20 cellular contexts compared by ENCODE assay signal in genomic region chr5:135222771-135223170, GRCh38.
DNase-seq lines count a peak whose midpoint lies in the region; ATAC-seq and TF ChIP-seq lines count a peak whose summit lies in the region.
"Had no signal": no experiment of that assay in that cellular context is flagged by ENCODE, and none has a peak within 500 bp of the region (broad histone marks: within the 10 kb centered on the region; RNA-seq: fewer than 3 reads in every experiment).

No MANE protein-coding gene starts in this region.

- no peak overlapping the region for H2AK5ac ChIP-seq in trophoblast cell (ENCODE audit: low read length)

- H3K9me3 Mint-ChIP-seq in activated T-cell treated with anti-CD3 and anti-CD28 coated beads, Interleukin-2, amount 50 U/mL, for 24 hours, result no peaks in the 10 kb centered on the region
- H3K9me3 Mint-ChIP-seq in activated T-cell treated with anti-CD3 and anti-CD28 coated beads, Interleukin-2, amount 50 U/mL, for 4 hours, result no peaks in the 10 kb centered on the region
- H3K9me3 Mint-ChIP-seq in osteocyte (ENCODE audit: unreplicated experiment) (no peaks in the 10 kb centered on the region), immature natural killer cell (peaks cover 0 to 2% (median 0%) of the 10 kb centered on the region in 6 donors)
- H3K9me3 Mint-ChIP-seq: activated B cell treated with CpG ODN at 0.5 μM for 24 hours; activated CD4-positive, alpha-beta T cell treated with anti-CD3 and anti-CD28 coated beads, Interleukin-2, amount 10 ng/mL, durations not matched to agents 7 days and 5 days; CD4-positive, alpha-beta T cell; stimulated activated naive B cell treated with anti-CD40 and anti-IgM and Interleukin-4, amounts not matched to agents 10 μg/mL and 1 μg/mL and 100 μg/mL, for 72 hours had no signal

- H2BK120ac ChIP-seq in trophoblast cell (ENCODE audit: insufficient read depth, low read length, poor library complexity), result no peak overlapping the region

- peaks cover 2% of the 10 kb centered on the region for H3K27me3 Mint-ChIP-seq in activated T-cell treated with anti-CD3 and anti-CD28 coated beads, Interleukin-2, amount 50 U/mL, for 24 hours
- H3K27me3 Mint-ChIP-seq in activated T-cell treated with anti-CD3 and anti-CD28 coated beads, Interleukin-2, amount 50 U/mL, for 4 hours (ENCODE audit: low read depth), result peaks cover 2% of the 10 kb centered on the region
- H3K27me3 Mint-ChIP-seq in osteocyte (ENCODE audit: unreplicated experiment), result peaks cover 6% of the 10 kb centered on the region
- peaks cover 0 to 13% (median 3%) of the 10 kb centered on the region in 3 donors for H3K27me3 Mint-ChIP-seq in immature natural killer cell (ENCODE audit: low read depth in 3 of 3)

- no peak overlapping the region for H3K9ac ChIP-seq in trophoblast cell (ENCODE audit: low read length)

- no peak overlapping the region for H3K14ac ChIP-seq in trophoblast cell (ENCODE audit: low read length)

- H4K91ac ChIP-seq in trophoblast cell (ENCODE audit: low read depth, low read length), result no peak overlapping the region

- H3K4me3 Mint-ChIP-seq in activated T-cell treated with anti-CD3 and anti-CD28 coated beads, Interleukin-2, amount 50 U/mL, for 24 hours, result no peak overlapping the region
- H3K4me3 Mint-ChIP-seq in activated T-cell treated with anti-CD3 and anti-CD28 coated beads, Interleukin-2, amount 50 U/mL, for 4 hours, result no peak overlapping the region
- no peak overlapping the region for H3K4me3 Mint-ChIP-seq in osteocyte (ENCODE audit: unreplicated experiment)
- H3K4me3 Mint-ChIP-seq in immature natural killer cell, result no peak overlapping the region
- H3K4me3 Mint-ChIP-seq: activated B cell treated with CpG ODN at 0.5 μM for 24 hours; activated CD4-positive, alpha-beta T cell treated with anti-CD3 and anti-CD28 coated beads, Interleukin-2, amount 10 ng/mL, durations not matched to agents 7 days and 5 days; CD4-positive, alpha-beta T cell; stimulated activated naive B cell treated with anti-CD40 and anti-IgM and Interleukin-4, amounts not matched to agents 10 μg/mL and 1 μg/mL and 100 μg/mL, for 72 hours had no signal

- H4K12ac ChIP-seq in trophoblast cell (ENCODE audit: low read depth, low read length), result no peak overlapping the region

- intact Hi-C loops in upper lobe of right lung (cut with DNase I), result no loop called here

- H3K79me1 ChIP-seq in trophoblast cell (ENCODE audit: low read length), result no peaks in the 10 kb centered on the region

- H3K9me3 ChIP-seq in upper lobe of right lung, result no peaks in the 10 kb centered on the region
- H3K9me3 ChIP-seq in trophoblast cell (ENCODE audit: insufficient read depth, low read depth, low read length), result no peaks in the 10 kb centered on the region
- H3K9me3 ChIP-seq: breast epithelium, left lung had no signal

- no CpG with 5 or more reads among the region's 3 CpGs for WGBS in trophoblast cell (ENCODE audit: extremely low coverage, insufficient coverage, insufficient read length)

- H2AFZ ChIP-seq in trophoblast cell (ENCODE audit: insufficient read depth, low read length, poor library complexity), result no peak overlapping the region

- no peak overlapping the region for H2BK12ac ChIP-seq in trophoblast cell (ENCODE audit: low read length)

- H3K27ac ChIP-seq in upper lobe of right lung (no peak overlapping the region), trophoblast cell (ENCODE audit: low read depth, low read length) (no peak overlapping the region)
- H3K27ac ChIP-seq: breast epithelium, left lung, SJSA1 had no signal

- no peak overlapping the region for H3K4me2 ChIP-seq in trophoblast cell (ENCODE audit: low read length)

- no peak overlapping the region for H3K4ac ChIP-seq in trophoblast cell (ENCODE audit: low read depth, low read length)

- H3K4me3 ChIP-seq in upper lobe of right lung, result no peak overlapping the region
- H3K4me3 ChIP-seq in trophoblast cell (ENCODE audit: low read depth, low read length), result no peak overlapping the region
- H3K4me3 ChIP-seq: breast epithelium, left lung, SJSA1 had no signal

- no peak overlapping the region for H3K18ac ChIP-seq in trophoblast cell (ENCODE audit: low read length)

- H4K8ac ChIP-seq in trophoblast cell (ENCODE audit: low read depth, low read length), result no peak overlapping the region

- no peaks in the 10 kb centered on the region for H3K4me1 Mint-ChIP-seq in activated T-cell treated with anti-CD3 and anti-CD28 coated beads, Interleukin-2, amount 50 U/mL, for 24 hours (ENCODE audit: low read depth)
- no peaks in the 10 kb centered on the region for H3K4me1 Mint-ChIP-seq in activated T-cell treated with anti-CD3 and anti-CD28 coated beads, Interleukin-2, amount 50 U/mL, for 4 hours (ENCODE audit: low read depth)
- H3K4me1 Mint-ChIP-seq in osteocyte (ENCODE audit: unreplicated experiment), result peaks cover 2% of the 10 kb centered on the region
- no peaks in the 10 kb centered on the region for H3K4me1 Mint-ChIP-seq in immature natural killer cell
- H3K4me1 Mint-ChIP-seq: activated B cell treated with CpG ODN at 0.5 μM for 24 hours; activated CD4-positive, alpha-beta T cell treated with anti-CD3 and anti-CD28 coated beads, Interleukin-2, amount 10 ng/mL, durations not matched to agents 7 days and 5 days had no signal

- no peak for ATAC-seq in activated T-cell treated with anti-CD3 and anti-CD28 coated beads, Interleukin-2, amount 50 U/mL, for 4 hours
- ATAC-seq in upper lobe of right lung (no peak), HG02610 (IDR thresholded peaks at IDR 0.05; ENCODE audit: unreplicated experiment) (no peak)
- ATAC-seq: stimulated activated naive B cell treated with anti-CD40 and anti-IgM and Interleukin-4, amounts not matched to agents 10 μg/mL and 1 μg/mL and 100 μg/mL, for 72 hours had no signal

- no peaks in the 10 kb centered on the region for H3K36me3 Mint-ChIP-seq in activated T-cell treated with anti-CD3 and anti-CD28 coated beads, Interleukin-2, amount 50 U/mL, for 24 hours (ENCODE audit: low read depth)
- no peaks in the 10 kb centered on the region for H3K36me3 Mint-ChIP-seq in activated T-cell treated with anti-CD3 and anti-CD28 coated beads, Interleukin-2, amount 50 U/mL, for 4 hours (ENCODE audit: insufficient read depth)
- H3K36me3 Mint-ChIP-seq in osteocyte (ENCODE audit: unreplicated experiment) (no peaks in the 10 kb centered on the region), immature natural killer cell (no peaks in the 10 kb centered on the region)
- H3K36me3 Mint-ChIP-seq: stimulated activated naive B cell treated with anti-CD40 and anti-IgM and Interleukin-4, amounts not matched to agents 10 μg/mL and 1 μg/mL and 100 μg/mL, for 72 hours had no signal

- no peak overlapping the region for H2BK5ac ChIP-seq in trophoblast cell (ENCODE audit: low read depth, low read length, poor library complexity)

- DNase-seq in activated T-cell treated with anti-CD3 and anti-CD28 coated beads, Interleukin-2, amount 50 U/mL, for 24 hours, result peak; percentile 5
- DNase-seq in activated T-cell treated with anti-CD3 and anti-CD28 coated beads, Interleukin-2, amount 50 U/mL, for 4 hours, result no peak
- DNase-seq in ecto neural progenitor cell (ENCODE audit: low spot score) (peak; percentile 28), osteocyte (ENCODE audit: extremely low spot score, unreplicated experiment) (peak; percentile 38), upper lobe of right lung (peak; percentile 19), immature natural killer cell (no peak), trophoblast cell (no peak)
- DNase-seq: activated B cell treated with CpG ODN at 0.5 μM for 24 hours; activated CD4-positive, alpha-beta T cell treated with anti-CD3 and anti-CD28 coated beads, Interleukin-2, amount 10 ng/mL, durations not matched to agents 7 days and 5 days; activated naive CD4-positive, alpha-beta T cell treated with anti-CD3 and anti-CD28 coated beads, Interleukin-2, amount 50 U/mL, for 16 hours; anterior cingulate cortex; DND-41; GF-D8; NCI-H82; stimulated activated naive B cell treated with anti-CD40 and anti-IgM and Interleukin-4, amounts not matched to agents 10 μg/mL and 1 μg/mL and 100 μg/mL, for 72 hours had no signal

- H3K36me3 ChIP-seq in upper lobe of right lung (no peaks in the 10 kb centered on the region), trophoblast cell (ENCODE audit: control insufficient read depth in 1 of 2, insufficient read depth in 2 of 2, low read length in 2 of 2) (no peaks in the 10 kb centered on the region)
- H3K36me3 ChIP-seq: breast epithelium, left lung, SJSA1 had no signal

- H3K27ac Mint-ChIP-seq in activated T-cell treated with anti-CD3 and anti-CD28 coated beads, Interleukin-2, amount 50 U/mL, for 24 hours, result no peak overlapping the region
- H3K27ac Mint-ChIP-seq in osteocyte (ENCODE audit: unreplicated experiment), result no peak overlapping the region
- no peak overlapping the region for H3K27ac Mint-ChIP-seq in immature natural killer cell
- H3K27ac Mint-ChIP-seq: activated B cell treated with CpG ODN at 0.5 μM for 24 hours; activated CD4-positive, alpha-beta T cell treated with anti-CD3 and anti-CD28 coated beads, Interleukin-2, amount 10 ng/mL, durations not matched to agents 7 days and 5 days; CD4-positive, alpha-beta T cell; stimulated activated naive B cell treated with anti-CD40 and anti-IgM and Interleukin-4, amounts not matched to agents 10 μg/mL and 1 μg/mL and 100 μg/mL, for 72 hours had no signal

- H3K27me3 ChIP-seq in upper lobe of right lung, result no peaks in the 10 kb centered on the region
- no peaks in the 10 kb centered on the region for H3K27me3 ChIP-seq in trophoblast cell (ENCODE audit: insufficient read depth, low read length)
- H3K27me3 ChIP-seq: breast epithelium, left lung, SJSA1 had no signal

- H3K23ac ChIP-seq in trophoblast cell (ENCODE audit: low read length), result no peak overlapping the region

- no peaks in the 10 kb centered on the region for H3K79me2 ChIP-seq in trophoblast cell (ENCODE audit: control insufficient read depth, insufficient read depth, low read length, poor library complexity)

- no peak for TF ChIP-seq CTCF in osteocyte (IDR thresholded peaks at IDR 0.05)
- TF ChIP-seq CTCF in upper lobe of right lung (IDR thresholded peaks at IDR 0.05), result no peak

- no peaks in the 10 kb centered on the region for H3K4me1 ChIP-seq in upper lobe of right lung
- H3K4me1 ChIP-seq in trophoblast cell (ENCODE audit: control insufficient read depth in 1 of 2, insufficient read depth in 2 of 2, low read length in 2 of 2), result no peaks in the 10 kb centered on the region
- H3K4me1 ChIP-seq: breast epithelium, left lung, SJSA1 had no signal

Comparison
In these comparisons a context has a peak if more than half of its experiments do, and no peak if none do; other contexts are left out.
1. DNase-seq: peak in activated T-cell treated with anti-CD3 and anti-CD28 coated beads, Interleukin-2, amount 50 U/mL, for 24 hours (single experiment), ecto neural progenitor cell (single experiment), osteocyte (single experiment) and upper lobe of right lung (single experiment); none in activated T-cell treated with anti-CD3 and anti-CD28 coated beads, Interleukin-2, amount 50 U/mL, for 4 hours (single experiment), immature natural killer cell (0 of 3) and trophoblast cell (0 of 2).